20 cellular contexts compared by ENCODE assay signal in the genomic region with DNA sequence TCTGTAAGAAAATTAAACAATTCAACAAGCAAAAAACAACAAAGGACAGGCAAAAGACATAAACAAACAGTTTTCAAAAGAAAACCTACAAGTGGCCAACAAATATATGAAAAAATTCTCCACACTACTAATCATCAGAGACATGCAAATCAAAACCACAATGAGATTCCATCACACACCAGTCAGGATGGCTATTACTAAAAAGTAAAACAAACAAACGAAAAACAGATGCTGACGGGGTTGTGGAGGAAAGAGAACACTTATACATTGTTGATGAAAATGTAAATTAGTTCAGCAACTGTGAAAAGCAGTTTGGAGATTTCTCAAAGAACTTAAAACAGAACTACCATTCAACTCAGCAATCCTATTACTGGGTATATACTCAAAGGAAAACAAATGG.
DNase-seq lines count a peak whose midpoint lies in the region; ATAC-seq and TF ChIP-seq lines count a peak whose summit lies in the region.
"Had no signal": no experiment of that assay in that cellular context is flagged by ENCODE, and none has a peak within 500 bp of the region (broad histone marks: within the 10 kb centered on the region; RNA-seq: fewer than 3 reads in every experiment).

No MANE protein-coding gene starts in this region.

- CTCF ChIA-PET in AG04450 (lab: Charles Lee), result no interaction called here

- ATAC-seq in GM18868 (IDR thresholded peaks at IDR 0.05; ENCODE audit: unreplicated experiment), result no peak
- ATAC-seq: A549; activated CD4-positive, alpha-beta T cell treated with anti-CD3 and anti-CD28 coated beads for 36 hours had no signal

- H3K4me1 Mint-ChIP-seq in HFFc6 (ENCODE audit: low read depth), result peaks cover 8% of the 10 kb centered on the region; the same call in 1 of the 2 replicates
- H3K4me1 Mint-ChIP-seq: activated CD4-positive, alpha-beta T cell treated with anti-CD3 and anti-CD28 coated beads for 36 hours; endodermal cell had no signal

- no peak overlapping the region for H3K4me3 Mint-ChIP-seq in HFFc6
- H3K4me3 Mint-ChIP-seq: activated CD4-positive, alpha-beta T cell treated with anti-CD3 and anti-CD28 coated beads for 36 hours; endodermal cell had no signal

- no peaks in the 10 kb centered on the region; the same call in none of the 2 replicates for H3K9me3 ChIP-seq in AG04450 (ENCODE audit: control insufficient read depth, insufficient read depth, low read length)
- H3K9me3 ChIP-seq: A549, HAP-1, SJCRH30 had no signal

- H3K4me3 ChIP-seq in AG04450 (ENCODE audit: low read depth, low read length), result no peak overlapping the region
- H3K4me3 ChIP-seq in fibroblast of villous mesenchyme (ENCODE audit: low read depth, low read length), result no peak overlapping the region
- H3K4me3 ChIP-seq: A549, cardiac muscle cell, HAP-1, SJCRH30 had no signal

- POLR2A ChIA-PET in AG04450 (lab: Yijun Ruan, JAX), result no interaction called here

- H3K27me3 ChIP-seq in AG04450 (ENCODE audit: control insufficient read depth, insufficient read depth, low read length), result no peaks in the 10 kb centered on the region
- H3K27me3 ChIP-seq: cardiac muscle cell, SJCRH30 had no signal

- H3K27ac Mint-ChIP-seq in HFFc6, result no peak overlapping the region
- H3K27ac Mint-ChIP-seq: activated CD4-positive, alpha-beta T cell treated with anti-CD3 and anti-CD28 coated beads for 36 hours; endodermal cell had no signal

- intact Hi-C loops in posterior cingulate gyrus (cut with DNase I), result no loop called here

- no peaks in the 10 kb centered on the region for H3K27me3 Mint-ChIP-seq in HFFc6 (ENCODE audit: insufficient read depth)
- H3K27me3 Mint-ChIP-seq: activated CD4-positive, alpha-beta T cell treated with anti-CD3 and anti-CD28 coated beads for 36 hours had no signal

- TF ChIP-seq CTCF in AG04450 (IDR thresholded peaks at IDR 0.05; ENCODE audit: low read depth, low read length), result no peak
- no peak for TF ChIP-seq CTCF in HFFc6 (IDR thresholded peaks at IDR 0.05)
- no peak for TF ChIP-seq CTCF in fibroblast of villous mesenchyme (IDR thresholded peaks at IDR 0.05; ENCODE audit: insufficient read depth, low read depth, low read length)

- DNase-seq in AG04450 (ENCODE audit: low read depth, low spot score) (peak; percentile 69), HFFc6 (peak; percentile 61), astrocyte of the hippocampus (ENCODE audit: low read depth, low spot score) (peak; percentile 79), fibroblast of villous mesenchyme (ENCODE audit: low read depth) (peak; percentile 81), posterior cingulate gyrus (no peak), epidermal melanocyte (ENCODE audit: insufficient read length, low spot score) (no peak), ecto neural progenitor cell (ENCODE audit: low spot score) (no peak)
- DNase-seq: activated CD4-positive, alpha-beta T cell treated with anti-CD3 and anti-CD28 coated beads for 36 hours; activated naive CD4-positive, alpha-beta T cell treated with Interleukin-2 at 50 U/mL for 16 hours; COR-L47; endodermal cell; NCI-H1092; NCI-H524 treated with DMSO at 0.1 percent for 48 hours; retina; T1000 had no signal

- H3K36me3 Mint-ChIP-seq in HFFc6 (ENCODE audit: low read depth), result no peaks in the 10 kb centered on the region

- no peak overlapping the region for H3K27ac ChIP-seq in AG04450 (ENCODE audit: low read depth, low read length)
- H3K27ac ChIP-seq: A549, cardiac muscle cell, SJCRH30 had no signal

- H3K9me3 Mint-ChIP-seq in HFFc6, result peaks cover 39% of the 10 kb centered on the region

Comparison
In these comparisons a context has a peak if more than half of its experiments do, and no peak if none do; other contexts are left out.
1. DNase-seq: peak in AG04450 (single experiment), HFFc6 (single experiment), astrocyte of the hippocampus (single experiment) and fibroblast of villous mesenchyme (single experiment); none in posterior cingulate gyrus (0 of 10), epidermal melanocyte (single experiment) and ecto neural progenitor cell (single experiment).